In genomic region chr17:8807070-8807550, GRCh38 we compare ENCODE assay signal across 9 cellular contexts. TPM values are rescaled to one million over a fixed set of nuclear protein-coding genes. Genes with fewer than 3 reads are reported as not detected.
A peak's percentile ranks its signal among the peaks of the same experiment; 100 is the strongest.
DNase-seq lines count a peak whose midpoint lies in the region; ATAC-seq and TF ChIP-seq lines count a peak whose summit lies in the region.
"Had no signal": no experiment of that assay in that cellular context is flagged by ENCODE, and none has a peak within 500 bp of the region (broad histone marks: within the 10 kb centered on the region; RNA-seq: fewer than 3 reads in every experiment).

No MANE protein-coding gene starts in this region.

- in situ Hi-C loops in HAP-1 (cut with MboI; ENCODE audit: low sequenced_read_pairs), result no loop called here

- no peaks in the 10 kb centered on the region for H3K36me3 ChIP-seq in HAP-1 (replicated peaks)
- no peaks in the 10 kb centered on the region for H3K36me3 ChIP-seq in WERI-Rb-1

- H3K4me3 ChIP-seq in HAP-1 (no peak overlapping the region), WERI-Rb-1 (ENCODE audit: low read depth, low read length) (no peak overlapping the region)

- ATAC-seq in GM21447 (IDR thresholded peaks at IDR 0.05; ENCODE audit: unreplicated experiment) (peak; percentile 89), HG03469 (IDR thresholded peaks at IDR 0.05; ENCODE audit: unreplicated experiment) (peak; percentile 67)

- H3K9me3 ChIP-seq in HAP-1, result peaks cover 2% of the 10 kb centered on the region; the same call in 1 of the 2 replicates
- peaks cover 3% of the 10 kb centered on the region for H3K9me3 ChIP-seq in WERI-Rb-1 (ENCODE audit: severe bottlenecking)

- no peaks in the 10 kb centered on the region for H3K4me1 ChIP-seq in HAP-1

- H3K27ac ChIP-seq in cingulate gyrus (ENCODE audit: low read depth, low read length) (peak overlapping the region; percentile 41), WERI-Rb-1 (no peak overlapping the region)

- peak; percentile 35 for TF ChIP-seq POLR2A in GM15510 (IDR thresholded peaks at IDR 0.05; ENCODE audit: borderline replicate concordance, extremely low read depth, insufficient read length)

- DNase-seq in HAP-1 (ENCODE audit: low spot score in 2 of 2) (no peak), WERI-Rb-1 (no peak), NCI-H524 (lab: John Stamatoyannopoulos, UW) (no peak), occipital lobe (lab: John Stamatoyannopoulos, UW) (no peak)
- DNase-seq: IMR-90 had no signal

- TF ChIP-seq CTCF in WERI-Rb-1 (IDR thresholded peaks at IDR 0.05; ENCODE audit: low read depth, low read length), result no peak

- H3K27me3 ChIP-seq in HAP-1 (ENCODE audit: low read depth) (no peaks in the 10 kb centered on the region), WERI-Rb-1 (ENCODE audit: insufficient read depth, low read depth, severe bottlenecking) (no peaks in the 10 kb centered on the region)

RNA-seq across cellular contexts. Expression of gene MFSD6L, which starts 7.9 kb away (rescaled TPM):
- total RNA-seq in occipital lobe, result 0.16 TPM
- total RNA-seq: IMR-90 had no signal

RNA-seq across cellular contexts. Expression of gene SPDYE4, which starts 48.8 kb away (rescaled TPM):
- not detected for total RNA-seq in occipital lobe
- total RNA-seq: IMR-90 had no signal
